Comparison of ENCODE assay signal across 11 cellular contexts in genomic region chr1:8871965-8872399, GRCh38. TPM values are rescaled to one million over a fixed set of nuclear protein-coding genes. Genes with fewer than 3 reads are reported as not detected.
DNase-seq lines count a peak whose midpoint lies in the region; ATAC-seq, FAIRE-seq and TF ChIP-seq lines count a peak whose summit lies in the region.
"Had no signal": no experiment of that assay in that cellular context is flagged by ENCODE, and none has a peak within 500 bp of the region (broad histone marks: within the 10 kb centered on the region; RNA-seq: fewer than 3 reads in every experiment).

No MANE protein-coding gene starts in this region.

- H2AFZ ChIP-seq in SK-N-SH (ENCODE audit: low read depth): no peak overlapping the region

- H3K4me2 ChIP-seq in SK-N-SH: peak overlapping the region; percentile 56

- H3K4me3 ChIP-seq in SK-N-SH (ENCODE audit: low read depth in 2 of 2, low read length in 1 of 2): no peak overlapping the region
- no peak overlapping the region for H3K4me3 ChIP-seq in esophagus muscularis mucosa
- H3K4me3 ChIP-seq: SJCRH30, testis had no signal

- intact Hi-C loops in esophagus muscularis mucosa (cut with DNase I): no loop called here

- H3K27me3 Mint-ChIP-seq in T-helper 17 cell: no peaks in the 10 kb centered on the region
- no peaks in the 10 kb centered on the region for H3K27me3 Mint-ChIP-seq in progenitor cell of endocrine pancreas

- H3K4me1 Mint-ChIP-seq in T-helper 17 cell: peaks cover 38% of the 10 kb centered on the region
- H3K4me1 Mint-ChIP-seq in progenitor cell of endocrine pancreas (ENCODE audit: low read depth): peaks cover 15% of the 10 kb centered on the region

- TF ChIP-seq CTCF in SK-N-SH (IDR thresholded peaks at IDR 0.05) (no peak), esophagus muscularis mucosa (IDR thresholded peaks at IDR 0.05) (no peak), progenitor cell of endocrine pancreas (IDR thresholded peaks at IDR 0.05; ENCODE audit: unreplicated experiment) (no peak)

- H3K9me3 ChIP-seq in SK-N-SH: no peaks in the 10 kb centered on the region
- no peaks in the 10 kb centered on the region for H3K9me3 ChIP-seq in T-helper 17 cell (ENCODE audit: control insufficient read depth, low read length, poor library complexity, severe bottlenecking)
- no peaks in the 10 kb centered on the region for H3K9me3 ChIP-seq in esophagus muscularis mucosa
- H3K9me3 ChIP-seq: SJCRH30, testis had no signal

- H3K4me1 ChIP-seq in SK-N-SH (ENCODE audit: control insufficient read depth in 1 of 2, insufficient read depth in 2 of 2, low read depth in 1 of 2, low read length in 1 of 2) (peaks cover 32 to 61% of the 10 kb centered on the region in 2 experiments), esophagus muscularis mucosa (peaks cover 49 to 88% (median 78%) of the 10 kb centered on the region in 4 donors)

- H3K79me2 ChIP-seq in SK-N-SH (ENCODE audit: insufficient read depth): peaks cover 99% of the 10 kb centered on the region

- no peak for TF ChIP-seq RAD21 in SK-N-SH (IDR thresholded peaks at IDR 0.05; ENCODE audit: low read length)

- WGBS in SK-N-SH (ENCODE audit: low lambda C conversion rate): 62% methylated on average over 5 of the region's 5 CpGs
- 78% methylated on average over 5 of the region's 5 CpGs for WGBS in esophagus muscularis mucosa

- no peaks in the 10 kb centered on the region for H3K27me3 ChIP-seq in SK-N-SH (ENCODE audit: insufficient read depth)
- no peaks in the 10 kb centered on the region for H3K27me3 ChIP-seq in esophagus muscularis mucosa
- H3K27me3 ChIP-seq: SJCRH30, testis had no signal

- H3K9me3 Mint-ChIP-seq in progenitor cell of endocrine pancreas (ENCODE audit: low read depth): no peaks in the 10 kb centered on the region

- peak overlapping the region in 1 of 2 experiments; percentile 97; a peak in 2 of 4 replicates for H3K27ac ChIP-seq in SK-N-SH (ENCODE audit: low read depth in 2 of 2, low read length in 1 of 2)
- H3K27ac ChIP-seq in esophagus muscularis mucosa (replicated peaks in 1 of 4): peak overlapping the region in 3 of 4 donors; percentile 11 to 92 (median 75)
- H3K27ac ChIP-seq: 22Rv1, SJCRH30, testis had no signal

- H3F3A ChIP-seq in SK-N-SH (replicated peaks; ENCODE audit: insufficient read depth): peaks cover 88% of the 10 kb centered on the region

- H3K4me3 Mint-ChIP-seq in T-helper 17 cell (no peak overlapping the region), progenitor cell of endocrine pancreas (ENCODE audit: low read depth) (no peak overlapping the region)

- TF ChIP-seq EP300 in SK-N-SH (IDR thresholded peaks at IDR 0.05; ENCODE audit: borderline replicate concordance in 1 of 2, low read depth in 1 of 2, low read length in 1 of 2) (no peak), esophagus muscularis mucosa (IDR thresholded peaks at IDR 0.05) (no peak)

- CTCF ChIA-PET in SK-N-SH (lab: Yijun Ruan, JAX): interaction anchor here (0.8 to 2.2 kb wide), 4 partner anchors 10 to 23 kb away, joined by 3 to 21 read pairs (median 7); no protein-coding TSS in a partner anchor

- no peaks in the 10 kb centered on the region for H3K9me2 ChIP-seq in SK-N-SH

- H3K36me3 Mint-ChIP-seq in T-helper 17 cell (ENCODE audit: low read depth) (peaks cover 9% of the 10 kb centered on the region), progenitor cell of endocrine pancreas (ENCODE audit: insufficient read depth) (peaks cover 35% of the 10 kb centered on the region)

- POLR2A ChIA-PET in SK-N-SH (lab: Yijun Ruan, JAX): interaction anchor here (0.5 kb wide), 1 partner anchor 35 kb away, joined by 3 read pairs; no protein-coding TSS in a partner anchor

- H3K36me3 ChIP-seq in SK-N-SH (replicated peaks in 1 of 2; ENCODE audit: control insufficient read depth in 1 of 2, insufficient read depth in 2 of 2, low read length in 1 of 2) (peaks cover 69 to 94% of the 10 kb centered on the region in 2 experiments), esophagus muscularis mucosa (peaks cover 39 to 87% (median 73%) of the 10 kb centered on the region in 4 donors)

- ATAC-seq in SK-N-SH treated with all-trans-retinoic acid at 6 μM for 48 hours (no peak), T-helper 17 cell (no peak), GM19452 (IDR thresholded peaks at IDR 0.05; ENCODE audit: unreplicated experiment) (no peak)

- peak overlapping the region; percentile 29; the same call in 1 of the 2 replicates for H3K9ac ChIP-seq in SK-N-SH

- DNase-seq in SK-N-SH (no peak), T-helper 17 cell (no peak), esophagus muscularis mucosa (ENCODE audit: extremely low spot score) (no peak), progenitor cell of endocrine pancreas (ENCODE audit: low spot score, unreplicated experiment) (no peak), RCC 7860 (ENCODE audit: low spot score) (no peak), iPS-NIHi11 (ENCODE audit: low spot score) (no peak)
- DNase-seq: SJCRH30, testis had no signal

- peaks cover 97% of the 10 kb centered on the region for H4K20me1 ChIP-seq in SK-N-SH (ENCODE audit: insufficient read depth)

- H3K27ac Mint-ChIP-seq in T-helper 17 cell (peak overlapping the region; percentile 95), progenitor cell of endocrine pancreas (peak overlapping the region; percentile 10)

- no peak for TF ChIP-seq POLR2A in esophagus muscularis mucosa (IDR thresholded peaks at IDR 0.05; ENCODE audit: low read depth)

- FAIRE-seq in RCC 7860 (lab: Jason Lieb, UNC): no peak

TF ChIP-seq in SK-N-SH, 30 proteins besides CTCF, POLR2A, EP300 and RAD21 (continues in another document):
- TF ChIP-seq TAF1 (IDR thresholded peaks at IDR 0.05; ENCODE audit: borderline replicate concordance, low read depth, low read length) (peak; percentile 8; the same call in 1 of the 2 replicates), GATA2 (CRISPR knock-in tag; IDR thresholded peaks at IDR 0.05) (no peak), FOXM1 (IDR thresholded peaks at IDR 0.05; ENCODE audit: low read depth) (no peak), USF2 (IDR thresholded peaks at IDR 0.05; ENCODE audit: borderline replicate concordance, low read depth, low read length) (no peak), IRF3 (IDR thresholded peaks at IDR 0.05; ENCODE audit: low read depth, low read length) (no peak)

TF ChIP-seq in SK-N-SH treated with all-trans-retinoic acid at 6 μM for 48 hours, 23 proteins besides CTCF, POLR2A, EP300 and RAD21:
- TF ChIP-seq ISL1 (CRISPR knock-in tag; IDR thresholded peaks at IDR 0.05) (no peak), SNAI2 (CRISPR knock-in tag; IDR thresholded peaks at IDR 0.05) (no peak)

RNA-seq across cellular contexts. Expression of gene ENO1, which starts 6.5 kb away (rescaled TPM):
- polyA plus RNA-seq in SK-N-SH (2012; rRNA removed): 1,578 and 1,599 TPM in 2 replicates
- 1,008 and 1,227 TPM in 2 replicates for polyA plus RNA-seq in SK-N-SH (2012; cell fraction: cytosol; rRNA removed)
- 1,203 and 1,510 TPM in 2 replicates for polyA plus RNA-seq in SK-N-SH (2012; cell fraction: nucleus; rRNA removed)
- total RNA-seq in T-helper 17 cell (100 to 1,000 TPM; 322 to 380 TPM), esophagus muscularis mucosa (100 to 1,000 TPM; 595 to 895 (median 621) TPM), progenitor cell of endocrine pancreas (444 and 493 TPM in 2 replicates)

RNA-seq across cellular contexts. Expression of gene RERE, which starts 54.5 kb away (rescaled TPM):
- polyA plus RNA-seq in SK-N-SH (2012; rRNA removed): 4.1 and 8.1 TPM in 2 replicates
- 8.4 and 12.9 TPM in 2 replicates for polyA plus RNA-seq in SK-N-SH (2012; cell fraction: cytosol; rRNA removed)
- polyA plus RNA-seq in SK-N-SH (2012; cell fraction: nucleus; rRNA removed): 36.4 and 41.6 TPM in 2 replicates
- total RNA-seq in T-helper 17 cell (100 to 1,000 TPM; 102 to 108 TPM), esophagus muscularis mucosa (100 to 1,000 TPM; 133 to 212 (median 168) TPM), progenitor cell of endocrine pancreas (308 and 329 TPM in 2 replicates)
